32 cellular contexts compared by ENCODE assay signal in genomic region chr11:85118151-85118550, GRCh38.
A peak's percentile ranks its signal among the peaks of the same experiment; 100 is the strongest.
DNase-seq lines count a peak whose midpoint lies in the region; ATAC-seq, FAIRE-seq and TF ChIP-seq lines count a peak whose summit lies in the region.
"Had no signal": no experiment of that assay in that cellular context is flagged by ENCODE, and none has a peak within 500 bp of the region (broad histone marks: within the 10 kb centered on the region; RNA-seq: fewer than 3 reads in every experiment).

No MANE protein-coding gene starts in this region.

- H3K9me3 ChIP-seq in A549 = no peaks in the 10 kb centered on the region
- no peaks in the 10 kb centered on the region for H3K9me3 ChIP-seq in HAP-1
- H3K9me3 ChIP-seq in OCI-LY3 (ENCODE audit: insufficient read depth, low read length) = peaks cover 10% of the 10 kb centered on the region
- H3K9me3 ChIP-seq in naive thymus-derived CD4-positive, alpha-beta T cell (ENCODE audit: control insufficient read depth in 2 of 3, low read length in 3 of 3) = peaks cover 0 to 11% (median 0%) of the 10 kb centered on the region in 3 experiments
- H3K9me3 ChIP-seq in upper lobe of right lung = no peaks in the 10 kb centered on the region
- H3K9me3 ChIP-seq: BE2C, heart right ventricle, suprapubic skin had no signal

- intact Hi-C loops in naive thymus-derived CD4-positive, alpha-beta T cell (cut with micrococcal nuclease) = no loop called here
- intact Hi-C loops in upper lobe of right lung (cut with DNase I) = no loop called here

- H3K4me1 ChIP-seq in A549 = 0 out of 3 replicates have a peak, but pooled peaks cover 6% of the 10 kb centered on the region
- peaks cover 36% of the 10 kb centered on the region for H3K4me1 ChIP-seq in HAP-1
- peaks cover 10% of the 10 kb centered on the region for H3K4me1 ChIP-seq in OCI-LY3 (ENCODE audit: low read length)
- H3K4me1 ChIP-seq in naive thymus-derived CD4-positive, alpha-beta T cell (ENCODE audit: control insufficient read depth in 2 of 2, insufficient read depth in 2 of 2, low read length in 2 of 2) = no peaks in the 10 kb centered on the region
- H3K4me1 ChIP-seq in upper lobe of right lung = no peaks in the 10 kb centered on the region
- H3K4me1 ChIP-seq: BE2C, heart right ventricle, spleen, suprapubic skin had no signal

- H4K20me1 ChIP-seq in OCI-LY3 (ENCODE audit: insufficient read depth, low read length) = no peaks in the 10 kb centered on the region

- no peak overlapping the region for H3K4me3 Mint-ChIP-seq in naive thymus-derived CD4-positive, alpha-beta T cell
- H3K4me3 Mint-ChIP-seq: activated CD4-positive, alpha-beta memory T cell treated with anti-CD3 and anti-CD28 coated beads for 36 hours; naive B cell; stimulated activated naive B cell treated with anti-CD40 and anti-IgM and Interleukin-4, amounts not matched to agents 10 μg/mL and 1 μg/mL and 100 μg/mL, for 72 hours had no signal

- peak overlapping the region; percentile 8; the same call in 1 of the 2 replicates for H2AFZ ChIP-seq in OCI-LY3 (ENCODE audit: low read depth, low read length)

- ATAC-seq in A549 (no peak), upper lobe of right lung (no peak)
- ATAC-seq in naive thymus-derived CD4-positive, alpha-beta T cell = no peak
- ATAC-seq: activated naive CD4-positive, alpha-beta T cell treated with anti-CD3 and anti-CD28 coated beads, Interleukin-2, amount 50 U/mL, for 72 hours; heart right ventricle; left lobe of liver; Panc1; stimulated activated naive B cell treated with anti-CD40 and anti-IgM and Interleukin-4, amounts not matched to agents 10 μg/mL and 1 μg/mL and 100 μg/mL, for 72 hours had no signal

- H3K4me2 ChIP-seq in A549 (no peak overlapping the region), OCI-LY3 (ENCODE audit: low read length) (no peak overlapping the region)

- H3K9ac ChIP-seq in OCI-LY3 (ENCODE audit: low read length) = no peak overlapping the region

- H3K36me3 ChIP-seq in HAP-1 (replicated peaks) (no peaks in the 10 kb centered on the region), OCI-LY3 (replicated peaks; ENCODE audit: low read depth, low read length) (peaks cover 20% of the 10 kb centered on the region), upper lobe of right lung (no peaks in the 10 kb centered on the region), brain microvascular endothelial cell (replicated peaks) (no peaks in the 10 kb centered on the region)
- H3K36me3 ChIP-seq in naive thymus-derived CD4-positive, alpha-beta T cell (ENCODE audit: control insufficient read depth in 2 of 3, insufficient read depth in 3 of 3, low read length in 3 of 3) = no peaks in the 10 kb centered on the region
- H3K36me3 ChIP-seq: BE2C, heart right ventricle, spleen, suprapubic skin had no signal

- no peak overlapping the region for H3K27ac ChIP-seq in A549
- no peak overlapping the region for H3K27ac ChIP-seq in OCI-LY3 (ENCODE audit: low read length)
- no peak overlapping the region for H3K27ac ChIP-seq in naive thymus-derived CD4-positive, alpha-beta T cell (ENCODE audit: low read depth, low read length)
- H3K27ac ChIP-seq in upper lobe of right lung = no peak overlapping the region
- no peak overlapping the region for H3K27ac ChIP-seq in brain microvascular endothelial cell
- H3K27ac ChIP-seq: heart right ventricle, spleen, suprapubic skin had no signal

- no peak overlapping the region for H3K27ac Mint-ChIP-seq in naive thymus-derived CD4-positive, alpha-beta T cell
- H3K27ac Mint-ChIP-seq: activated CD4-positive, alpha-beta memory T cell treated with anti-CD3 and anti-CD28 coated beads for 36 hours; activated naive CD4-positive, alpha-beta T cell treated with anti-CD3 and anti-CD28 coated beads, Interleukin-2, amount 50 U/mL, for 72 hours; activated T-helper 2 cell treated with anti-CD3 and anti-CD28 coated beads, Interferon-gamma antibody, Interleukin-2, Interleukin-4, amounts not matched to agents 10 μg/mL and 5 μg/mL and 100 μg/mL, durations not matched to agents 14 hours and 24 hours and 36 hours; naive B cell; stimulated activated naive B cell treated with anti-CD40 and anti-IgM and Interleukin-4, amounts not matched to agents 10 μg/mL and 1 μg/mL and 100 μg/mL, for 72 hours had no signal

- H3K36me3 Mint-ChIP-seq in naive thymus-derived CD4-positive, alpha-beta T cell = no peaks in the 10 kb centered on the region
- H3K36me3 Mint-ChIP-seq: activated CD4-positive, alpha-beta memory T cell treated with anti-CD3 and anti-CD28 coated beads for 36 hours; naive B cell; stimulated activated naive B cell treated with anti-CD40 and anti-IgM and Interleukin-4, amounts not matched to agents 10 μg/mL and 1 μg/mL and 100 μg/mL, for 72 hours had no signal

- peaks cover 4 to 48% (median 17%) of the 10 kb centered on the region in 11 donors for H3K9me3 Mint-ChIP-seq in naive thymus-derived CD4-positive, alpha-beta T cell

- TF ChIP-seq POLR2A in A549 (IDR thresholded peaks at IDR 0.05; ENCODE audit: low read length) = no peak

- no peak for TF ChIP-seq EP300 in A549 (IDR thresholded peaks at IDR 0.05)

- no peak for TF ChIP-seq CTCF in A549 (IDR thresholded peaks at IDR 0.05)
- TF ChIP-seq CTCF in OCI-LY3 (IDR thresholded peaks at IDR 0.05; ENCODE audit: low read depth, low read length) = no peak
- TF ChIP-seq CTCF in fibroblast of mammary gland (conservative IDR thresholded peaks at IDR 0.05; ENCODE audit: control insufficient read depth, insufficient read depth, low read depth, low read length) = no peak
- no peak for TF ChIP-seq CTCF in upper lobe of right lung (IDR thresholded peaks at IDR 0.05)
- TF ChIP-seq CTCF in brain microvascular endothelial cell (IDR thresholded peaks at IDR 0.05; ENCODE audit: low read depth, low read length, missing control alignments) = no peak

- DNase-seq in A549 (ENCODE audit: low read depth in 1 of 2, low spot score in 1 of 2) = peak in 1 of 2 experiments; percentile 1
- peak; percentile 66 to 96 for DNase-seq in HAP-1 (ENCODE audit: low spot score in 2 of 2)
- peak; percentile 8 for DNase-seq in fibroblast of mammary gland (ENCODE audit: low read depth)
- DNase-seq in naive thymus-derived CD4-positive, alpha-beta T cell = no peak
- no peak for DNase-seq in foreskin melanocyte
- no peak for DNase-seq in upper lobe of right lung
- DNase-seq in brain microvascular endothelial cell = no peak
- DNase-seq: activated CD4-positive, alpha-beta memory T cell treated with anti-CD3 and anti-CD28 coated beads for 36 hours; activated CD4-positive, CD25-positive, alpha-beta regulatory T cell; activated CD8-positive, alpha-beta memory T cell treated with anti-CD3 and anti-CD28 coated beads, Interleukin-2, amount 50 U/mL, for 48 hours; aorta; BE2C; cerebellar nuclear complex; COR-L47; heart right ventricle; naive B cell; NCI-H1092; NCI-H2029; NCI-H345; SIG-M5; spleen; stimulated activated CD4-positive, alpha-beta T cell treated with anti-CD3 and anti-CD28 coated beads, Interleukin-2, amount 100 ng/mL, for 48 hours; stimulated activated naive B cell treated with anti-CD40 and anti-IgM and Interleukin-4, amounts not matched to agents 10 μg/mL and 1 μg/mL and 100 μg/mL, for 72 hours; SW 1271; T1000 had no signal

- H3K4me3 ChIP-seq in A549 = no peak overlapping the region
- H3K4me3 ChIP-seq in HAP-1 = no peak overlapping the region
- H3K4me3 ChIP-seq in OCI-LY3 (ENCODE audit: low read length) = no peak overlapping the region
- H3K4me3 ChIP-seq in fibroblast of mammary gland (ENCODE audit: control insufficient read depth, low read depth, low read length) = no peak overlapping the region
- H3K4me3 ChIP-seq in naive thymus-derived CD4-positive, alpha-beta T cell (ENCODE audit: low read length) = no peak overlapping the region
- H3K4me3 ChIP-seq in upper lobe of right lung = no peak overlapping the region
- no peak overlapping the region for H3K4me3 ChIP-seq in brain microvascular endothelial cell (ENCODE audit: low read depth, low read length)
- H3K4me3 ChIP-seq: heart right ventricle, spleen, suprapubic skin had no signal

- POLR2A ChIA-PET in A549 (lab: Yijun Ruan, JAX) = no interaction called here
- POLR2A ChIA-PET in naive thymus-derived CD4-positive, alpha-beta T cell (lab: Charles Lee) = no interaction called here

- H3K4me1 Mint-ChIP-seq in naive thymus-derived CD4-positive, alpha-beta T cell = no peaks in the 10 kb centered on the region

- H3K27me3 Mint-ChIP-seq in naive thymus-derived CD4-positive, alpha-beta T cell = no peaks in the 10 kb centered on the region
- H3K27me3 Mint-ChIP-seq: activated CD4-positive, alpha-beta memory T cell treated with anti-CD3 and anti-CD28 coated beads for 36 hours; naive B cell; stimulated activated naive B cell treated with anti-CD40 and anti-IgM and Interleukin-4, amounts not matched to agents 10 μg/mL and 1 μg/mL and 100 μg/mL, for 72 hours had no signal

- FAIRE-seq in A549 (lab: Jason Lieb, UNC) = no peak
- FAIRE-seq: A204.1 had no signal

- TF ChIP-seq RAD21 in A549 (conservative IDR thresholded peaks at IDR 0.05 in 1 of 2, IDR thresholded peaks at IDR 0.05 in 1 of 2) = no peak

- 35% methylated on average over 1 of the region's 1 CpG for WGBS in A549 (ENCODE audit: missing lambda C conversion rate)

- in situ Hi-C loops in HAP-1 (cut with MboI; ENCODE audit: low sequenced_read_pairs) = no loop called here
- in situ Hi-C loops in brain microvascular endothelial cell (cut with HindIII; ENCODE audit: low pct_ligation_motif_present, low sequenced_read_pairs) = no loop called here

- CTCF ChIA-PET in A549 (lab: Yijun Ruan, JAX) = no interaction called here
- CTCF ChIA-PET in naive thymus-derived CD4-positive, alpha-beta T cell (lab: Charles Lee) = no interaction called here

- H3K27me3 ChIP-seq in HAP-1 (ENCODE audit: low read depth) = no peaks in the 10 kb centered on the region
- no peaks in the 10 kb centered on the region for H3K27me3 ChIP-seq in OCI-LY3 (ENCODE audit: low read depth, low read length)
- H3K27me3 ChIP-seq in naive thymus-derived CD4-positive, alpha-beta T cell (ENCODE audit: control insufficient read depth in 2 of 2, insufficient read depth in 2 of 2, low read length in 2 of 2) = no peaks in the 10 kb centered on the region
- no peaks in the 10 kb centered on the region for H3K27me3 ChIP-seq in upper lobe of right lung
- H3K27me3 ChIP-seq in brain microvascular endothelial cell (replicated peaks) = no peaks in the 10 kb centered on the region
- H3K27me3 ChIP-seq: BE2C, heart right ventricle, spleen, suprapubic skin had no signal

- no peaks in the 10 kb centered on the region for H3K79me2 ChIP-seq in OCI-LY3 (ENCODE audit: low read length)

TF ChIP-seq in A549, 52 proteins besides CTCF, POLR2A, EP300 and RAD21:
- TF ChIP-seq MAFK (IDR thresholded peaks at IDR 0.05; ENCODE audit: partially characterized antibody) (peak; percentile 48), ZC3H11A (IDR thresholded peaks at IDR 0.05) (no peak)

Comparison
In these comparisons a context has a peak if more than half of its experiments do, and no peak if none do; other contexts are left out.
1. DNase-seq: peak in HAP-1 (2 of 2) and fibroblast of mammary gland (single experiment); none in naive thymus-derived CD4-positive, alpha-beta T cell (0 of 9), foreskin melanocyte (single experiment), upper lobe of right lung (single experiment) and brain microvascular endothelial cell (single experiment).